ENCODE assay signal across 36 cellular contexts in the genomic region with DNA sequence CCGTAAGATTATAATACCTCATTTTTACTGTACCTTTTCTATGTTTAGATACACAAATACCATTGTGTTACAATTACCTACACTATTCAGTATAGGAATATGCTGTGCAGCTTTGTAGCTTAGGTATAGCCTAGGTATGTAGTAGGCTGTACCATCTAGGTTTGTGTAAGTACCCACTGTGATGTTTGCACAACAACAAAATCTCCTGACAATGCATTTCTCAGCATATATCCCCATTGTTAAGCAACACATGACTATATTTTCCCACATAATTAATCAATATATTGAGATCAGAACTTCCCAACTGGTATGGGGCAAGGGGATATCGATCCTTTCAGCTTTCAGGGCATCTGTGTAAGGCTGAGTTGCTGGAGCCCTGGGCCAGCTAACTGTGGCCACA.
"Had no signal": no experiment of that assay in that cellular context is flagged by ENCODE, and none has a peak within 500 bp of the region (broad histone marks: within the 10 kb centered on the region; RNA-seq: fewer than 3 reads in every experiment).

No MANE protein-coding gene starts in this region.

- H3K4me3 ChIP-seq: MG63 had no signal

- H3K27me3 ChIP-seq: MG63 had no signal

- DNase-seq: Karpas-422, Kasumi-1, MG63, MM.1S, MV-4-11, NCI-H1048, NCI-H1092, NCI-H1092 treated with DMSO at 0.1 percent for 48 hours, NCI-H1105, NCI-H1105 treated with DMSO at 0.1 percent for 48 hours, NCI-H1417, NCI-H1417 treated with DMSO at 0.1 percent for 48 hours, NCI-H1436, NCI-H1436 treated with DMSO at 0.1 percent for 48 hours, NCI-H146, NCI-H1694, NCI-H1694 treated with DMSO at 0.1 percent for 48 hours, NCI-H187, NCI-H187 treated with DMSO at 0.1 percent for 48 hours, NCI-H1930, NCI-H2029, NCI-H2029 treated with DMSO at 0.1 percent for 48 hours, NCI-H2081, NCI-H2081 treated with DMSO at 0.1 percent for 48 hours, NCI-H2107, NCI-H2171, NCI-H2171 treated with DMSO at 0.1 percent for 48 hours, NCI-H2227 treated with DMSO at 0.1 percent for 48 hours, NCI-H226, NCI-H345, NCI-H446, NCI-H446 treated with DMSO at 0.1 percent for 48 hours, NCI-H510A, NCI-H510A treated with DMSO at 0.1 percent for 48 hours, NCI-H524, NCI-H524 treated with DMSO at 0.1 percent for 48 hours had no signal

- H3K9me3 ChIP-seq: MG63 had no signal
